In the genomic region with DNA sequence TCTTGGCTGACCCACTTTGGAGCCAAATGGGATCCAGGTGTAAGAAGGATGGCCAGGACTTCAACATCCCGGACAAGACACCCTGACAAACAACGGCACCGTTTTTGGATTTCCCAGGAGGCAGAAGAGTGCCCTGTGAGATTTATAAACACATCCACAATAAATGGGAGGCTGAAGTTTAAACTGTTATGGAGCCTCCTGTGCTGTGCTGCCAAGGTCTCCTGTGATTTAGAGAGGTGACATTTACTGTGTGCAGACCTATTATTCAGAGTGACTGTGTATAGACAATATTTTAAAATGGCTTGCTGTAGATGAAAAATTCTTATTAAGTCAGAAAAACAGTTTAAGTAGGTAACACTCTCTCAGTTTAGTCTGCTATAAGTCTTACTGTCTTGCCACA, we compare ENCODE assay signal across 27 cellular contexts.
"Had no signal": no experiment of that assay in that cellular context is flagged by ENCODE, and none has a peak within 500 bp of the region (broad histone marks: within the 10 kb centered on the region; RNA-seq: fewer than 3 reads in every experiment).

No MANE protein-coding gene starts in this region.

- H3K4me1 ChIP-seq: stomach, suprapubic skin, testis, thyroid gland, tibial artery, tibial nerve, upper lobe of left lung, upper lobe of right lung, uterus, vagina had no signal

- H3K4me3 ChIP-seq: stomach, suprapubic skin, testis, thoracic aorta, thyroid gland, tibial artery, tibial nerve, upper lobe of left lung, upper lobe of right lung, uterus, vagina had no signal

- H3K27me3 Mint-ChIP-seq: stimulated activated memory B cell treated with anti-CD40 and anti-IgM and Interleukin-4, amounts not matched to agents 10 μg/mL and 1 μg/mL and 100 μg/mL, for 72 hours; stimulated activated naive B cell treated with anti-CD40 and anti-IgM and Interleukin-4, amounts not matched to agents 10 μg/mL and 1 μg/mL and 100 μg/mL, for 72 hours; stimulated activated naive CD8-positive, alpha-beta T cell treated with anti-CD3 and anti-CD28 coated beads, Interleukin-15, amount 100 ng/mL, for 72 hours; stimulated activated naive CD8-positive, alpha-beta T cell treated with anti-CD3 and anti-CD28 coated beads, Interleukin-15, Interleukin-2, amounts not matched to agents 100 ng/mL and 50 ng/mL, for 24 hours had no signal

- H3K9me3 Mint-ChIP-seq: stimulated activated naive B cell treated with anti-CD40 and anti-IgM and Interleukin-4, amounts not matched to agents 10 μg/mL and 1 μg/mL and 100 μg/mL, for 72 hours; type B pancreatic cell had no signal

- H3K4me3 Mint-ChIP-seq: stimulated activated effector memory CD8-positive, alpha-beta T cell treated with anti-CD3 and anti-CD28 coated beads, Interleukin-12 subunit alpha, Interleukin-12 subunit beta, amount 100 ng/mL, for 72 hours; stimulated activated memory B cell treated with anti-CD40 and anti-IgM and Interleukin-4, amounts not matched to agents 10 μg/mL and 1 μg/mL and 100 μg/mL, for 72 hours; stimulated activated naive B cell treated with anti-CD40 and anti-IgM and Interleukin-4, amounts not matched to agents 10 μg/mL and 1 μg/mL and 100 μg/mL, for 72 hours; stimulated activated naive CD8-positive, alpha-beta T cell treated with anti-CD3 and anti-CD28 coated beads, Interleukin-15, amount 100 ng/mL, for 72 hours; stimulated activated naive CD8-positive, alpha-beta T cell treated with anti-CD3 and anti-CD28 coated beads, Interleukin-15, Interleukin-2, amounts not matched to agents 100 ng/mL and 50 ng/mL, for 24 hours; type B pancreatic cell had no signal

- ATAC-seq: stimulated activated effector memory CD8-positive, alpha-beta T cell treated with anti-CD3 and anti-CD28 coated beads, Interleukin-12 subunit alpha, Interleukin-12 subunit beta, amount 100 ng/mL, for 72 hours; stimulated activated memory B cell treated with anti-CD40 and anti-IgM and Interleukin-4, amounts not matched to agents 10 μg/mL and 1 μg/mL and 100 μg/mL, for 72 hours; stimulated activated naive B cell treated with anti-CD40 and anti-IgM and Interleukin-4, amounts not matched to agents 10 μg/mL and 1 μg/mL and 100 μg/mL, for 72 hours; stimulated activated naive CD8-positive, alpha-beta T cell treated with anti-CD3 and anti-CD28 coated beads, Interleukin-15, amount 100 ng/mL, for 72 hours; stimulated activated naive CD8-positive, alpha-beta T cell treated with anti-CD3 and anti-CD28 coated beads, Interleukin-15, Interleukin-2, amounts not matched to agents 100 U/mL and 50 U/mL, for 24 hours; upper lobe of right lung had no signal

- H3K27me3 ChIP-seq: stomach, suprapubic skin, testis, thyroid gland, tibial artery, tibial nerve, upper lobe of left lung, upper lobe of right lung, uterus, vagina had no signal

- H3K27ac ChIP-seq: stomach, suprapubic skin, testis, thoracic aorta, thyroid gland, tibial artery, tibial nerve, upper lobe of left lung, upper lobe of right lung, uterus, vagina had no signal

- H3K27ac Mint-ChIP-seq: stimulated activated effector memory CD8-positive, alpha-beta T cell treated with anti-CD3 and anti-CD28 coated beads, Interleukin-12 subunit alpha, Interleukin-12 subunit beta, amount 100 ng/mL, for 72 hours; stimulated activated memory B cell treated with anti-CD40 and anti-IgM and Interleukin-4, amounts not matched to agents 10 μg/mL and 1 μg/mL and 100 μg/mL, for 72 hours; stimulated activated naive B cell treated with anti-CD40 and anti-IgM and Interleukin-4, amounts not matched to agents 10 μg/mL and 1 μg/mL and 100 μg/mL, for 72 hours; stimulated activated naive CD8-positive, alpha-beta T cell treated with anti-CD3 and anti-CD28 coated beads, Interleukin-15, amount 100 ng/mL, for 72 hours; stimulated activated naive CD8-positive, alpha-beta T cell treated with anti-CD3 and anti-CD28 coated beads, Interleukin-15, Interleukin-2, amounts not matched to agents 100 ng/mL and 50 ng/mL, for 24 hours; type B pancreatic cell had no signal

- H3K9me3 ChIP-seq: stomach, suprapubic skin, testis, thoracic aorta, thyroid gland, tibial artery, tibial nerve, upper lobe of left lung, upper lobe of right lung, uterus, vagina had no signal

- H3K4me1 Mint-ChIP-seq: stimulated activated effector memory CD8-positive, alpha-beta T cell treated with anti-CD3 and anti-CD28 coated beads, Interleukin-12 subunit alpha, Interleukin-12 subunit beta, amount 100 ng/mL, for 72 hours; stimulated activated memory B cell treated with anti-CD40 and anti-IgM and Interleukin-4, amounts not matched to agents 10 μg/mL and 1 μg/mL and 100 μg/mL, for 72 hours; stimulated activated naive B cell treated with anti-CD40 and anti-IgM and Interleukin-4, amounts not matched to agents 10 μg/mL and 1 μg/mL and 100 μg/mL, for 72 hours; stimulated activated naive CD8-positive, alpha-beta T cell treated with anti-CD3 and anti-CD28 coated beads, Interleukin-15, amount 100 ng/mL, for 72 hours had no signal

- H3K36me3 Mint-ChIP-seq: stimulated activated effector memory CD8-positive, alpha-beta T cell treated with anti-CD3 and anti-CD28 coated beads, Interleukin-12 subunit alpha, Interleukin-12 subunit beta, amount 100 ng/mL, for 72 hours; stimulated activated memory B cell treated with anti-CD40 and anti-IgM and Interleukin-4, amounts not matched to agents 10 μg/mL and 1 μg/mL and 100 μg/mL, for 72 hours; stimulated activated naive B cell treated with anti-CD40 and anti-IgM and Interleukin-4, amounts not matched to agents 10 μg/mL and 1 μg/mL and 100 μg/mL, for 72 hours had no signal

- H3K36me3 ChIP-seq: stomach, suprapubic skin, thoracic aorta, thyroid gland, tibial artery, tibial nerve, upper lobe of left lung, upper lobe of right lung, uterus, vagina had no signal

- DNase-seq: stimulated activated CD4-positive, alpha-beta T cell treated with anti-CD3 and anti-CD28 coated beads, Interleukin-2, amount 100 ng/mL, for 48 hours; stimulated activated CD4-positive, alpha-beta T cell treated with anti-CD3 and anti-CD28 coated beads, Interleukin-4, amount 100 ng/mL, for 1 hour; stimulated activated CD4-positive, alpha-beta T cell treated with anti-CD3 and anti-CD28 coated beads, Interleukin-4, amount 100 ng/mL, for 24 hours; stimulated activated CD4-positive, alpha-beta T cell treated with anti-CD3 and anti-CD28 coated beads, Interleukin-4, amount 100 ng/mL, for 4 hours; stimulated activated CD8-positive, alpha-beta memory T cell treated with anti-CD3 and anti-CD28 coated beads, Interleukin-4, amount 100 ng/mL, for 48 hours; stimulated activated naive B cell treated with anti-CD40 and anti-IgM and Interleukin-4, amounts not matched to agents 10 μg/mL and 1 μg/mL and 100 μg/mL, for 72 hours; stimulated activated naive CD4-positive, alpha-beta T cell; stimulated activated naive CD4-positive, alpha-beta T cell treated with Interleukin-2 at 50 U/mL for 16 hours; stimulated activated naive CD8-positive, alpha-beta T cell treated with anti-CD3 and anti-CD28 coated beads, Interleukin-15, amount 100 ng/mL, for 72 hours; stimulated activated naive CD8-positive, alpha-beta T cell treated with anti-CD3 and anti-CD28 coated beads, Interleukin-15, Interleukin-2, amounts not matched to agents 100 U/mL and 50 U/mL, for 24 hours; stomach; substantia nigra; testis; thyroid gland; tibial artery; trophoblast cell; upper lobe of left lung; upper lobe of right lung; uterus had no signal
